In genomic region chr6:158565122-158565429, GRCh38 we compare ENCODE assay signal across 1 cellular context.
TF ChIP-seq lines count a peak whose summit lies in the region.

No MANE protein-coding gene starts in this region.

TF ChIP-seq in GM23338, 12 proteins besides CTCF, POLR2A, EP300 and RAD21 (continued from another document):
- TF ChIP-seq ZNF462 (CRISPR knock-in tag; IDR thresholded peaks at IDR 0.05) (no peak), EZH2 (IDR thresholded peaks at IDR 0.05; ENCODE audit: low read depth, unreplicated experiment) (no peak), ZNF331 (CRISPR knock-in tag; IDR thresholded peaks at IDR 0.05; ENCODE audit: low read depth) (no peak), POLR2AphosphoS5 (IDR thresholded peaks at IDR 0.05; ENCODE audit: low read depth) (no peak)
- TF ChIP-seq, protein P1, sequence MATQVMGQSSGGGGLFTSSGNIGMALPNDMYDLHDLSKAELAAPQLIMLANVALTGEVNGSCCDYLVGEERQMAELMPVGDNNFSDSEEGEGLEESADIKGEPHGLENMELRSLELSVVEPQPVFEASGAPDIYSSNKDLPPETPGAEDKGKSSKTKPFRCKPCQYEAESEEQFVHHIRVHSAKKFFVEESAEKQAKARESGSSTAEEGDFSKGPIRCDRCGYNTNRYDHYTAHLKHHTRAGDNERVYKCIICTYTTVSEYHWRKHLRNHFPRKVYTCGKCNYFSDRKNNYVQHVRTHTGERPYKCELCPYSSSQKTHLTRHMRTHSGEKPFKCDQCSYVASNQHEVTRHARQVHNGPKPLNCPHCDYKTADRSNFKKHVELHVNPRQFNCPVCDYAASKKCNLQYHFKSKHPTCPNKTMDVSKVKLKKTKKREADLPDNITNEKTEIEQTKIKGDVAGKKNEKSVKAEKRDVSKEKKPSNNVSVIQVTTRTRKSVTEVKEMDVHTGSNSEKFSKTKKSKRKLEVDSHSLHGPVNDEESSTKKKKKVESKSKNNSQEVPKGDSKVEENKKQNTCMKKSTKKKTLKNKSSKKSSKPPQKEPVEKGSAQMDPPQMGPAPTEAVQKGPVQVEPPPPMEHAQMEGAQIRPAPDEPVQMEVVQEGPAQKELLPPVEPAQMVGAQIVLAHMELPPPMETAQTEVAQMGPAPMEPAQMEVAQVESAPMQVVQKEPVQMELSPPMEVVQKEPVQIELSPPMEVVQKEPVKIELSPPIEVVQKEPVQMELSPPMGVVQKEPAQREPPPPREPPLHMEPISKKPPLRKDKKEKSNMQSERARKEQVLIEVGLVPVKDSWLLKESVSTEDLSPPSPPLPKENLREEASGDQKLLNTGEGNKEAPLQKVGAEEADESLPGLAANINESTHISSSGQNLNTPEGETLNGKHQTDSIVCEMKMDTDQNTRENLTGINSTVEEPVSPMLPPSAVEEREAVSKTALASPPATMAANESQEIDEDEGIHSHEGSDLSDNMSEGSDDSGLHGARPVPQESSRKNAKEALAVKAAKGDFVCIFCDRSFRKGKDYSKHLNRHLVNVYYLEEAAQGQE (IDR thresholded peaks at IDR 0.05; ENCODE audit: unreplicated experiment), result no peak
